Comparison of ENCODE assay signal across 17 cellular contexts in genomic region chr5:164375051-164375450, GRCh38.
DNase-seq lines count a peak whose midpoint lies in the region; TF ChIP-seq lines count a peak whose summit lies in the region.
"Had no signal": no experiment of that assay in that cellular context is flagged by ENCODE, and none has a peak within 500 bp of the region (broad histone marks: within the 10 kb centered on the region; RNA-seq: fewer than 3 reads in every experiment).

No MANE protein-coding gene starts in this region.

- DNase-seq in MCF 10A (ENCODE audit: unreplicated experiment) (peak; percentile 44), breast epithelium (ENCODE audit: low spot score in 2 of 2) (no peak), astrocyte of the spinal cord (ENCODE audit: low read depth, low spot score) (peak; percentile 9), fibroblast of the aortic adventitia (ENCODE audit: low read depth) (peak; percentile 46), HCEC 1CT (no peak), CD14-positive monocyte (ENCODE audit: low spot score) (no peak), nephron progenitor cell (no peak), iPS-NIHi11 (ENCODE audit: low spot score) (no peak)
- DNase-seq: AML-193; CD4-positive, CD25-positive, alpha-beta regulatory T cell; DMS53; GF-D8; H7; KBM-7 had no signal

- H3K4me3 Mint-ChIP-seq in MCF 10A (ENCODE audit: unreplicated experiment), result no peak overlapping the region
- H3K4me3 Mint-ChIP-seq in CD14-positive monocyte, result no peak overlapping the region
- no peak overlapping the region for H3K4me3 Mint-ChIP-seq in nephron progenitor cell
- H3K4me3 Mint-ChIP-seq: CD4-positive, CD25-positive, alpha-beta regulatory T cell; GM23338 had no signal

- CTCF ChIA-PET in MCF 10A (lab: Yijun Ruan, JAX), result interaction anchor here (0.5 to 0.6 kb wide), 3 partner anchors 193 to 1216 kb away, joined by 3 to 4 read pairs (median 3); no protein-coding TSS in a partner anchor

- TF ChIP-seq POLR2A in breast epithelium (IDR thresholded peaks at IDR 0.05), result no peak

- intact Hi-C loops in MCF 10A (cut with micrococcal nuclease), result no loop called here
- intact Hi-C loops in breast epithelium (cut with DNase I; ENCODE audit: low total_unique reads), result no loop called here
- intact Hi-C loops in CD14-positive monocyte (cut with micrococcal nuclease), result no loop called here

- no peak for TF ChIP-seq CTCF in MCF 10A (IDR thresholded peaks at IDR 0.05; ENCODE audit: unreplicated experiment)
- TF ChIP-seq CTCF in breast epithelium (IDR thresholded peaks at IDR 0.05), result no peak
- TF ChIP-seq CTCF in astrocyte of the spinal cord (IDR thresholded peaks at IDR 0.05; ENCODE audit: low read depth, low read length), result no peak
- TF ChIP-seq CTCF in fibroblast of the aortic adventitia (IDR thresholded peaks at IDR 0.05; ENCODE audit: insufficient read depth, low read length), result no peak
- TF ChIP-seq CTCF in CD14-positive monocyte (IDR thresholded peaks at IDR 0.05), result no peak
- TF ChIP-seq CTCF in nephron progenitor cell (IDR thresholded peaks at IDR 0.05), result no peak

- H3K36me3 ChIP-seq in breast epithelium, result no peaks in the 10 kb centered on the region
- H3K36me3 ChIP-seq: BLaER1 had no signal

- no peak overlapping the region for H3K27ac ChIP-seq in breast epithelium
- H3K27ac ChIP-seq: 22Rv1, BLaER1 had no signal

- H3K4me3 ChIP-seq in breast epithelium (no peak overlapping the region), astrocyte of the spinal cord (ENCODE audit: low read depth, low read length) (no peak overlapping the region), fibroblast of the aortic adventitia (ENCODE audit: low read depth, low read length) (no peak overlapping the region)
- H3K4me3 ChIP-seq: BLaER1, GM23338 had no signal

- no peaks in the 10 kb centered on the region for H3K27me3 Mint-ChIP-seq in MCF 10A (ENCODE audit: insufficient read depth, unreplicated experiment)
- H3K27me3 Mint-ChIP-seq in CD14-positive monocyte (ENCODE audit: low read depth in 3 of 3), result no peaks in the 10 kb centered on the region
- no peaks in the 10 kb centered on the region for H3K27me3 Mint-ChIP-seq in nephron progenitor cell (ENCODE audit: low read depth, poor library complexity)
- H3K27me3 Mint-ChIP-seq: CD4-positive, CD25-positive, alpha-beta regulatory T cell had no signal

- POLR2A ChIA-PET in MCF 10A (lab: Yijun Ruan, JAX), result no interaction called here

- peaks cover 6% of the 10 kb centered on the region for H3K9me3 Mint-ChIP-seq in MCF 10A (ENCODE audit: unreplicated experiment)
- peaks cover 0 to 4% (median 2%) of the 10 kb centered on the region in 7 donors for H3K9me3 Mint-ChIP-seq in CD14-positive monocyte
- peaks cover 13% of the 10 kb centered on the region for H3K9me3 Mint-ChIP-seq in nephron progenitor cell
- H3K9me3 Mint-ChIP-seq: GM23338 had no signal

- H3K36me3 Mint-ChIP-seq in MCF 10A (ENCODE audit: insufficient read depth, unreplicated experiment) (no peaks in the 10 kb centered on the region), CD14-positive monocyte (no peaks in the 10 kb centered on the region), nephron progenitor cell (ENCODE audit: low read depth) (no peaks in the 10 kb centered on the region)
- H3K36me3 Mint-ChIP-seq: CD4-positive, CD25-positive, alpha-beta regulatory T cell had no signal

- H3K9me3 ChIP-seq in breast epithelium, result no peaks in the 10 kb centered on the region

- no TSS peak for BruUV-seq in MCF 10A (replicated peaks; lab: Mats Ljungman, UMichigan)

- H3K27me3 ChIP-seq in breast epithelium, result no peaks in the 10 kb centered on the region
- H3K27me3 ChIP-seq: BLaER1 had no signal

- no peaks in the 10 kb centered on the region for H3K4me1 ChIP-seq in breast epithelium
- H3K4me1 ChIP-seq: BLaER1 had no signal

- in situ Hi-C loops in astrocyte of the spinal cord (cut with HindIII; ENCODE audit: low sequenced_read_pairs), result no loop called here

- H3K4me1 Mint-ChIP-seq in MCF 10A (ENCODE audit: insufficient read depth, unreplicated experiment) (peaks cover 22% of the 10 kb centered on the region), CD14-positive monocyte (no peaks in the 10 kb centered on the region), nephron progenitor cell (no peaks in the 10 kb centered on the region)
- H3K4me1 Mint-ChIP-seq: CD4-positive, CD25-positive, alpha-beta regulatory T cell; GM23338 had no signal

- H3K27ac Mint-ChIP-seq in MCF 10A (ENCODE audit: low read depth, unreplicated experiment), result no peak overlapping the region
- H3K27ac Mint-ChIP-seq in CD14-positive monocyte, result no peak overlapping the region
- no peak overlapping the region for H3K27ac Mint-ChIP-seq in nephron progenitor cell
- H3K27ac Mint-ChIP-seq: CD4-positive, CD25-positive, alpha-beta regulatory T cell; GM23338 had no signal

Comparison
In these comparisons a context has a peak if more than half of its experiments do, and no peak if none do; other contexts are left out.
1. DNase-seq: peak in MCF 10A (single experiment), astrocyte of the spinal cord (single experiment) and fibroblast of the aortic adventitia (single experiment); none in breast epithelium (0 of 2), HCEC 1CT (single experiment), CD14-positive monocyte (single experiment), nephron progenitor cell (single experiment) and iPS-NIHi11 (single experiment).